Comparison of ENCODE assay signal across 1 cellular context in genomic region chr15:99409097-99409473, GRCh38.
TF ChIP-seq lines count a peak whose summit lies in the region.

No MANE protein-coding gene starts in this region.

TF ChIP-seq in H1, 55 proteins besides CTCF, POLR2A, EP300 and RAD21 (continued from another document):
- TF ChIP-seq, protein P1, sequence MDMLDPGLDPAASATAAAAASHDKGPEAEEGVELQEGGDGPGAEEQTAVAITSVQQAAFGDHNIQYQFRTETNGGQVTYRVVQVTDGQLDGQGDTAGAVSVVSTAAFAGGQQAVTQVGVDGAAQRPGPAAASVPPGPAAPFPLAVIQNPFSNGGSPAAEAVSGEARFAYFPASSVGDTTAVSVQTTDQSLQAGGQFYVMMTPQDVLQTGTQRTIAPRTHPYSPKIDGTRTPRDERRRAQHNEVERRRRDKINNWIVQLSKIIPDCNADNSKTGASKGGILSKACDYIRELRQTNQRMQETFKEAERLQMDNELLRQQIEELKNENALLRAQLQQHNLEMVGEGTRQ (IDR thresholded peaks at IDR 0.05; ENCODE audit: low read length) = no peak
- TF ChIP-seq HDAC6 (IDR thresholded peaks at IDR 0.05; ENCODE audit: low read depth, low read length) = no peak
- TF ChIP-seq CHD1 (IDR thresholded peaks at IDR 0.05; ENCODE audit: low read depth, low read length) = no peak
- TF ChIP-seq KDM4A (IDR thresholded peaks at IDR 0.05; ENCODE audit: low read depth, low read length, severe bottlenecking) = no peak
- TF ChIP-seq CHD2 (IDR thresholded peaks at IDR 0.05; ENCODE audit: low read length) = no peak
- TF ChIP-seq SRF (IDR thresholded peaks at IDR 0.05; ENCODE audit: low read depth, low read length) = no peak
- no peak for TF ChIP-seq TCF12 (IDR thresholded peaks at IDR 0.05; ENCODE audit: low read depth, low read length)
- no peak for TF ChIP-seq TBP (IDR thresholded peaks at IDR 0.05; ENCODE audit: low read depth, low read length)
- no peak for TF ChIP-seq HDAC2 (IDR thresholded peaks at IDR 0.05; ENCODE audit: borderline replicate concordance in 1 of 2, low read depth in 2 of 2, low read length in 2 of 2)
